ENCODE assay signal across 13 cellular contexts in the genomic region with DNA sequence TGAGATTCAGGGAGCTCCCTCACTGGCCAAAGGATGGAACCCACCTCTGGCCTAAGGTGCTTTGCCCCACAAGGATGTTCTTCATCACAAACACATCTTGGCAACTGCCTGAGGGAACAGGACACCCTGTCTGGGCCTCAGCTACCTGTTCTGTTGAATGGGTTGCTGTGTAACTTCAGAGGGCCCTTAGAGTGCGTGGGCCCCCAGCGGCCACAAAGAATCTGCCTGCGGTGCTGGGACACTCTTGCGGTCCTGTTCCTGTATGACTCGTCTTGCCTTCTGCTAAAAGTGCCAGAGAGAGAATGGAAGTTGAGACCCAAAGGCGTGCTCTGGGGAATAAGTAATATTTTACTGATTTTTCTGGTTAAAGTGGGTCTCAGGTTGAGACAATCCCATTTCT.
"Had no signal": no experiment of that assay in that cellular context is flagged by ENCODE, and none has a peak within 500 bp of the region (broad histone marks: within the 10 kb centered on the region; RNA-seq: fewer than 3 reads in every experiment).

No MANE protein-coding gene starts in this region.

- H3K27me3 ChIP-seq: breast epithelium, esophagus squamous epithelium, foreskin keratinocyte, left lung, tibial nerve had no signal

- H3K27ac ChIP-seq: breast epithelium, foreskin keratinocyte, left lung, tibial nerve, WERI-Rb-1 had no signal

- DNase-seq: activated CD4-positive, alpha-beta T cell treated with anti-CD3 and anti-CD28 coated beads for 4 hours; activated CD8-positive, alpha-beta memory T cell treated with anti-CD3 and anti-CD28 coated beads, Interleukin-2, amount 50 U/mL, for 48 hours; activated CD8-positive, alpha-beta T cell treated with anti-CD3 and anti-CD28 coated beads, Interleukin-2, amount 10 ng/mL, durations not matched to agents 7 days and 5 days; activated naive CD4-positive, alpha-beta T cell; esophagus squamous epithelium; foreskin keratinocyte; left lung; nephron progenitor cell; stimulated activated CD4-positive, alpha-beta T cell treated with anti-CD3 and anti-CD28 coated beads, Interleukin-4, amount 100 ng/mL, for 4 hours; T-cell; WERI-Rb-1 had no signal

- H3K9me3 ChIP-seq: breast epithelium, esophagus squamous epithelium, left lung, tibial nerve had no signal

- ATAC-seq: activated CD8-positive, alpha-beta T cell treated with anti-CD3 and anti-CD28 coated beads, Interleukin-2, amount 10 ng/mL, durations not matched to agents 7 days and 5 days; foreskin keratinocyte; left lung; T-cell had no signal

- H3K36me3 ChIP-seq: breast epithelium, WERI-Rb-1 had no signal

- H3K4me3 ChIP-seq: breast epithelium, esophagus squamous epithelium, left lung, tibial nerve had no signal

- H3K4me1 ChIP-seq: breast epithelium, esophagus squamous epithelium, left lung, tibial nerve had no signal
